ENCODE assay signal across 8 cellular contexts in the genomic region with DNA sequence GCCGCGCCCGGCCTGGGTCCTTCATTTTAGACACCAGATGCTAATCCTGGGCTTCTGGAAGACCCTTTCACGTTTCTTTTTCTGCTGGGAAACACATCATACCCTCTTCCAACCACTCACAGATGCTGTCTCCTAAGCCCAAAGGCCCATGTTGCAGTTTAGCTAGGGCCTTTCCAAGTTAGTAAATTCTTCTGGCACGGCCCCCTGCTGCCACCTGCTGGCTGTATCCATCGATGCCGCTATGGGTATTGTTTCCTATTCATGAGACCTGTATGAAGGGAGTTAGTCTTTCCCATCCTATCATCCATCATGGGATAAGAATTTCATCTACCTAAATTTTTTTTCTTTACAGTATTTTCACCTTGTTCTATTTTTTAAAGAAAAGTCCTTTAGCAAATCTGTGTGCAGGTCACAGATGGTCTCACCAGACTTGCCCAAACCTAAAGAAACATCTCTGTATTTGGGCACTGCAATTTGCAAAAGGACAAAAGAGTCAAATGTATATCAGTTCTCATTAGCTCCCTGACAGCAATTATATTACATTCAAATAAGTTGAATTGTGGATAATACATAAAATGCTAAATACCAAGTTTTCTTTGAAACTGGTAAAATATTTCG. TPM values are rescaled to one million over a fixed set of nuclear protein-coding genes. Genes with fewer than 3 reads are reported as not detected.
A peak's percentile ranks its signal among the peaks of the same experiment; 100 is the strongest.
DNase-seq lines count a peak whose midpoint lies in the region; ATAC-seq and TF ChIP-seq lines count a peak whose summit lies in the region.

No MANE protein-coding gene starts in this region.

- CTCF ChIA-PET in HEK293T (lab: Yijun Ruan, JAX): interaction anchor here (0.7 to 1.9 kb wide), 6 partner anchors 17 to 143 kb away, joined by 3 to 6 read pairs (median 4); partner anchors contain the start of gene SLC9A7
- CTCF ChIA-PET in activated CD4-positive, alpha-beta memory T cell treated with anti-CD3 and anti-CD28 coated beads, Interleukin-2, amount 10 ng/mL, durations not matched to agents 7 days and 5 days (lab: Charles Lee): interaction anchor here (0.8 to 6.3 kb wide), 11 partner anchors 14 to 151 kb away, joined by 3 to 60 read pairs (median 3); partner anchors contain the start of gene SLC9A7

- H3K36me3 Mint-ChIP-seq in activated CD4-positive, alpha-beta memory T cell treated with anti-CD3 and anti-CD28 coated beads, Interleukin-2, amount 10 ng/mL, durations not matched to agents 7 days and 5 days (ENCODE audit: low read depth): no peaks in the 10 kb centered on the region
- H3K36me3 Mint-ChIP-seq in mesothelial cell of epicardium: no peaks in the 10 kb centered on the region

- POLR2A ChIA-PET in HEK293T (lab: Yijun Ruan, JAX): interaction anchor here (1.2 kb wide), 1 partner anchor 38 kb away, joined by 6 read pairs; the partner anchor contains the start of gene SLC9A7
- POLR2A ChIA-PET in activated CD4-positive, alpha-beta memory T cell treated with anti-CD3 and anti-CD28 coated beads, Interleukin-2, amount 10 ng/mL, durations not matched to agents 7 days and 5 days (lab: Charles Lee): interaction anchor here (1.2 kb wide), 1 partner anchor 38 kb away, joined by 5 read pairs; the partner anchor contains the start of gene SLC9A7

- H3K4me3 Mint-ChIP-seq in activated CD4-positive, alpha-beta memory T cell treated with anti-CD3 and anti-CD28 coated beads, Interleukin-2, amount 10 ng/mL, durations not matched to agents 7 days and 5 days: no peak overlapping the region
- no peak overlapping the region for H3K4me3 Mint-ChIP-seq in mesothelial cell of epicardium

- peaks cover 21% of the 10 kb centered on the region for H3K4me1 Mint-ChIP-seq in activated CD4-positive, alpha-beta memory T cell treated with anti-CD3 and anti-CD28 coated beads, Interleukin-2, amount 10 ng/mL, durations not matched to agents 7 days and 5 days
- no peaks in the 10 kb centered on the region for H3K4me1 Mint-ChIP-seq in mesothelial cell of epicardium

- H3K9me3 Mint-ChIP-seq in activated CD4-positive, alpha-beta memory T cell treated with anti-CD3 and anti-CD28 coated beads, Interleukin-2, amount 10 ng/mL, durations not matched to agents 7 days and 5 days: no peaks in the 10 kb centered on the region
- peaks cover 9% of the 10 kb centered on the region for H3K9me3 Mint-ChIP-seq in mesothelial cell of epicardium

- ATAC-seq in GM18858 (IDR thresholded peaks at IDR 0.05; ENCODE audit: unreplicated experiment): no peak

- TF ChIP-seq CTCF in mesothelial cell of epicardium (IDR thresholded peaks at IDR 0.05; ENCODE audit: unreplicated experiment): peak; percentile 69

- H3K27ac Mint-ChIP-seq in activated CD4-positive, alpha-beta memory T cell treated with anti-CD3 and anti-CD28 coated beads, Interleukin-2, amount 10 ng/mL, durations not matched to agents 7 days and 5 days: no peak overlapping the region
- H3K27ac Mint-ChIP-seq in mesothelial cell of epicardium: no peak overlapping the region

- peaks cover 5% of the 10 kb centered on the region for H3K27me3 Mint-ChIP-seq in activated CD4-positive, alpha-beta memory T cell treated with anti-CD3 and anti-CD28 coated beads, Interleukin-2, amount 10 ng/mL, durations not matched to agents 7 days and 5 days
- H3K27me3 Mint-ChIP-seq in mesothelial cell of epicardium (ENCODE audit: low read depth): no peaks in the 10 kb centered on the region

- DNase-seq in DMS 273 (lab: John Stamatoyannopoulos, UW; ENCODE audit: unreplicated experiment): peak; percentile 84
- peak; percentile 73 for DNase-seq in HEK293T (ENCODE audit: extremely low spot score)
- DNase-seq in NCI-H82 (lab: John Stamatoyannopoulos, UW): peak; percentile 82
- peak; percentile 77 for DNase-seq in activated CD4-positive, alpha-beta memory T cell treated with anti-CD3 and anti-CD28 coated beads, Interleukin-2, amount 10 ng/mL, durations not matched to agents 7 days and 5 days
- peak; percentile 55 for DNase-seq in effector CD4-positive, alpha-beta T cell
- peak; percentile 26 to 75 for DNase-seq in mesothelial cell of epicardium (ENCODE audit: low spot score in 2 of 2, unreplicated experiment in 2 of 2)
- peak; percentile 45 for DNase-seq in stimulated activated CD8-positive, alpha-beta memory T cell treated with anti-CD3 and anti-CD28 coated beads, Interleukin-4, amount 100 ng/mL, for 24 hours (ENCODE audit: low read depth)

TF ChIP-seq in HEK293T, 16 proteins besides CTCF, POLR2A, EP300 and RAD21:
- TF ChIP-seq L3MBTL2 (conservative IDR thresholded peaks at IDR 0.05) (no peak), FOXM1 (IDR thresholded peaks at IDR 0.05; ENCODE audit: borderline replicate concordance) (no peak), FOXA1 (IDR thresholded peaks at IDR 0.05) (no peak), FOXK2 (IDR thresholded peaks at IDR 0.05) (no peak)

RNA-seq across cellular contexts. Expression of gene SLC9A7, which starts 37.8 kb away (rescaled TPM):
- total RNA-seq in activated CD4-positive, alpha-beta memory T cell treated with anti-CD3 and anti-CD28 coated beads, Interleukin-2, amount 10 ng/mL, durations not matched to agents 7 days and 5 days: 10 to 100 TPM; 10.8 to 12.0 TPM
- total RNA-seq in mesothelial cell of epicardium: 13.6 to 14.3 TPM (median 14.1 TPM) in 3 replicates

RNA-seq across cellular contexts. Expression of gene RP2, which starts 40.2 kb away (rescaled TPM):
- 10 to 100 TPM in 1 of 2 experiments, 1 to 10 TPM in 1; 9.8 to 10.8 TPM for total RNA-seq in activated CD4-positive, alpha-beta memory T cell treated with anti-CD3 and anti-CD28 coated beads, Interleukin-2, amount 10 ng/mL, durations not matched to agents 7 days and 5 days
- 8.1 to 8.9 TPM (median 8.7 TPM) in 3 replicates for total RNA-seq in mesothelial cell of epicardium
